21 cellular contexts compared by ENCODE assay signal in genomic region chr10:12874501-12874900, GRCh38.
"Had no signal": no experiment of that assay in that cellular context is flagged by ENCODE, and none has a peak within 500 bp of the region (broad histone marks: within the 10 kb centered on the region; RNA-seq: fewer than 3 reads in every experiment).

No MANE protein-coding gene starts in this region.

- ATAC-seq: effector memory CD8-positive, alpha-beta T cell; esophagus mucosa; gastrocnemius medialis; left lung; left ventricle myocardium superior; mucosa of descending colon had no signal

- DNase-seq: cortex of kidney; effector CD8-positive, alpha-beta T cell; effector memory CD8-positive, alpha-beta T cell; endodermal cell; erythroblast; esophagus squamous epithelium; foreskin fibroblast; foreskin melanocyte; gastrocnemius medialis; glutamatergic neuron; head of caudate nucleus; heart right ventricle; hippocampal formation; left cardiac atrium; left lung; left ventricle myocardium superior; lower lobe of right lung; naive B cell had no signal

- H3K36me3 ChIP-seq: esophagus squamous epithelium, gastrocnemius medialis, heart right ventricle, left lung, lower lobe of right lung had no signal

- H3K27me3 ChIP-seq: esophagus squamous epithelium, gastrocnemius medialis, left lung had no signal

- H3K4me1 ChIP-seq: gastrocnemius medialis, left lung, lower lobe of right lung had no signal

- H3K9me3 ChIP-seq: esophagus squamous epithelium, gastrocnemius medialis, left lung, lower lobe of right lung, mucosa of descending colon had no signal

- H3K27ac ChIP-seq: epithelial cell of prostate, gastrocnemius medialis, heart right ventricle, left lung, lower lobe of right lung had no signal

- H3K4me3 ChIP-seq: esophagus squamous epithelium, gastrocnemius medialis, heart right ventricle, left lung, lower lobe of right lung, mucosa of descending colon had no signal
